ENCODE assay signal across 9 cellular contexts in genomic region chr12:123282111-123282510, GRCh38.
"Had no signal": no experiment of that assay in that cellular context is flagged by ENCODE, and none has a peak within 500 bp of the region (broad histone marks: within the 10 kb centered on the region; RNA-seq: fewer than 3 reads in every experiment).

No MANE protein-coding gene starts in this region.

- ATAC-seq: HCT116, HepG2 had no signal

- H3K4me3 Mint-ChIP-seq: HFFc6 had no signal

- H3K9me3 ChIP-seq: HAP-1 had no signal

- H3K36me3 ChIP-seq: HAP-1 had no signal

- H3K36me3 Mint-ChIP-seq: IgD-negative memory B cell had no signal

- DNase-seq: GOT3, H7, HFFc6, KG1 had no signal

- H3K27me3 Mint-ChIP-seq: IgD-negative memory B cell had no signal

- H3K4me3 ChIP-seq: HAP-1 had no signal

- H3K27ac Mint-ChIP-seq: HFFc6, IgD-negative memory B cell had no signal

- H3K27ac ChIP-seq: HL-60 had no signal

- H3K9me3 Mint-ChIP-seq: HFFc6, IgD-negative memory B cell had no signal
